Comparison of ENCODE assay signal across 33 cellular contexts in the genomic region with DNA sequence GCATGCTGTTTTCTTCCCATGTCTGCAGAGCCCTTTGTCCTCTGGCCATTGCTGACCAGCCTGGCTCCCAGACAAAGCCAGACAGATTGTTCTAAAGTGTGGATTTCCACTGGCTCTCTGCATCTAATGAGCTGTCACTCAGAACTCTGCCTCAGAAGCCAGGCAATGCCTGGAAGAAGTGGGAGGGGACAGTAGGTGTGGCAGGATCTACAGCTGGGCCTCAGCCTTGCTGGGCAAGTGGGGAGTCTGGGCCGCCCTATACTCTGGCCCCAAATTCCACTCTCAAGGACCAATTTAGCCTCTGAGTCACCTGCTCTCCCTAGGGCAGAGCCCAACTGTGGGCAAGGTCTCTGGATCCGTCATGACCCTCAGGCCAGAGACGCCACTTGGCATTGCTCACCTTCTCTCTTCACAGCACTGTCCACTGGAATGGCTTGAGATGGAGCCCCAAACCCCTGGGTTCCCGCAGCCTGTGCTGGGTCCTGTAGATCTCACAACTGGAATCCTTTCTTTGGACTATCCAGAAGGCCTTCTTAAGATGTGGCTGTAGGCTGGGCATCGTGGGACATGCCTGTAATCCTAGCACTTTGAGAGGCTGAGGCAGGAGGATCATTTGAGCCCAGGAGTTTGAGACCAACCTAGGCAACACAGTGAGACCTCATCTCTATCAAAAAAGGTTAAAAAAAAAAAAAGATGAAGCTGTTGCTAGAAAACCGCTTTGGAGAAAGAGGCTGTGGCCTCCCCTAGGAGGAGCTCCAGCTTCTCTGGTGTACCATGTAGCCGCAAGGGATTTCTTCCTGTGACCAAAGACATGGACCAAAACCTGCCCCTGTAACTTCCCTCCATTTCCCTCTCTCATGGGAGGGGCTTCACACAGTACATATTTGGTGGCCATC. TPM values are rescaled to one million over a fixed set of nuclear protein-coding genes. Genes with fewer than 3 reads are reported as not detected.
DNase-seq lines count a peak whose midpoint lies in the region; ATAC-seq and TF ChIP-seq lines count a peak whose summit lies in the region.
"Had no signal": no experiment of that assay in that cellular context is flagged by ENCODE, and none has a peak within 500 bp of the region (broad histone marks: within the 10 kb centered on the region; RNA-seq: fewer than 3 reads in every experiment).

No MANE protein-coding gene starts in this region.

- H3K4me1 Mint-ChIP-seq in neural progenitor cell = peaks cover 23% of the 10 kb centered on the region
- H3K4me1 Mint-ChIP-seq in naive thymus-derived CD4-positive, alpha-beta T cell = no peaks in the 10 kb centered on the region
- H3K4me1 Mint-ChIP-seq: activated B cell treated with CpG ODN at 0.5 μM for 24 hours; activated T-helper 17 cell treated with anti-CD3 and anti-CD28 coated beads, Interleukin-2, amount 50 U/mL, for 72 hours; memory B cell; naive B cell had no signal

- H3K4me2 ChIP-seq in HCT116 (ENCODE audit: low read length) (no peak overlapping the region), PC-3 (ENCODE audit: low read length) (no peak overlapping the region), neural progenitor cell (no peak overlapping the region)
- H3K4me2 ChIP-seq: BLaER1 treated with 17β-estradiol and CSF1 and Interleukin-3, amounts not matched to agents 10 nM and 100 nM had no signal

- no peaks in the 10 kb centered on the region for H3K9me3 Mint-ChIP-seq in neural progenitor cell
- H3K9me3 Mint-ChIP-seq in naive thymus-derived CD4-positive, alpha-beta T cell = no peaks in the 10 kb centered on the region
- H3K9me3 Mint-ChIP-seq: activated B cell treated with CpG ODN at 0.5 μM for 24 hours; activated naive CD4-positive, alpha-beta T cell treated with anti-CD3 and anti-CD28 coated beads, Interleukin-2, amount 50 U/mL, for 72 hours; activated T-helper 17 cell treated with anti-CD3 and anti-CD28 coated beads, Interleukin-2, amount 50 U/mL, for 72 hours; HFFc6; memory B cell; naive B cell had no signal

- no peaks in the 10 kb centered on the region for H3K36me3 Mint-ChIP-seq in neural progenitor cell
- H3K36me3 Mint-ChIP-seq in naive thymus-derived CD4-positive, alpha-beta T cell = no peaks in the 10 kb centered on the region
- H3K36me3 Mint-ChIP-seq: activated naive CD4-positive, alpha-beta T cell treated with anti-CD3 and anti-CD28 coated beads, Interleukin-2, amount 50 U/mL, for 72 hours; memory B cell; naive B cell had no signal

- H2AFZ ChIP-seq in HCT116 (ENCODE audit: low read depth, low read length, poor library complexity, severe bottlenecking) (no peak overlapping the region), PC-3 (ENCODE audit: low read length) (no peak overlapping the region), neural progenitor cell (replicated peaks) (no peak overlapping the region)
- H2AFZ ChIP-seq: parathyroid adenoma had no signal

- H3K4me3 Mint-ChIP-seq in neural progenitor cell = peak overlapping the region; percentile 57
- H3K4me3 Mint-ChIP-seq in naive thymus-derived CD4-positive, alpha-beta T cell = no peak overlapping the region
- H3K4me3 Mint-ChIP-seq: activated B cell treated with CpG ODN at 0.5 μM for 24 hours; activated T-helper 17 cell treated with anti-CD3 and anti-CD28 coated beads, Interleukin-2, amount 50 U/mL, for 72 hours; HFFc6; memory B cell; naive B cell had no signal

- TF ChIP-seq POLR2A in HCT116 (IDR thresholded peaks at IDR 0.05; ENCODE audit: borderline replicate concordance, extremely low read depth, insufficient read depth, insufficient read length) = no peak

- peaks cover 2% of the 10 kb centered on the region for H3K27me3 Mint-ChIP-seq in neural progenitor cell (ENCODE audit: insufficient read depth, low read depth)
- H3K27me3 Mint-ChIP-seq in naive thymus-derived CD4-positive, alpha-beta T cell = no peaks in the 10 kb centered on the region
- H3K27me3 Mint-ChIP-seq: activated B cell treated with CpG ODN at 0.5 μM for 24 hours; activated T-helper 17 cell treated with anti-CD3 and anti-CD28 coated beads, Interleukin-2, amount 50 U/mL, for 72 hours; naive B cell had no signal

- no peaks in the 10 kb centered on the region for H3K9me2 ChIP-seq in HCT116 (ENCODE audit: insufficient read depth)
- H3K9me2 ChIP-seq in PC-3 (replicated peaks; ENCODE audit: low read length) = no peaks in the 10 kb centered on the region

- BruUV-seq in HCT116 (replicated peaks; lab: Mats Ljungman, UMichigan) (no TSS peak), PC-3 (replicated peaks; lab: Mats Ljungman, UMichigan) (no TSS peak)

- POLR2A ChIA-PET in HCT116 (lab: Charles Lee) (interaction anchor here (0.6 kb wide), 1 partner anchor 26 kb away, joined by 3 read pairs; no protein-coding TSS in a partner anchor), PC-3 (lab: Charles Lee; ENCODE audit: unreplicated experiment) (no interaction called here)
- POLR2A ChIA-PET in naive thymus-derived CD4-positive, alpha-beta T cell (lab: Charles Lee) = interaction anchor here (0.6 to 0.7 kb wide), 2 partner anchors 21 to 26 kb away, joined by 3 read pairs; no protein-coding TSS in a partner anchor

- RAD21 ChIA-PET in HCT116 (lab: Charles Lee; ENCODE audit: low non-redundant PET in 1 of 2, low total read pairs in 2 of 2, uncharacterized antibody in 2 of 2, unreplicated experiment in 2 of 2) = no interaction called here

- no peaks in the 10 kb centered on the region for H3K9me3 ChIP-seq in HCT116 (ENCODE audit: control insufficient read depth in 1 of 2, insufficient read depth in 1 of 2, low read depth in 1 of 2, low read length in 2 of 2)
- no peaks in the 10 kb centered on the region for H3K9me3 ChIP-seq in PC-3 (ENCODE audit: low read length)
- H3K9me3 ChIP-seq in neural progenitor cell (ENCODE audit: low read depth) = no peaks in the 10 kb centered on the region
- no peaks in the 10 kb centered on the region for H3K9me3 ChIP-seq in naive thymus-derived CD4-positive, alpha-beta T cell (ENCODE audit: control insufficient read depth in 2 of 3, low read length in 3 of 3)
- H3K9me3 ChIP-seq: thoracic aorta, uterus had no signal

- no peaks in the 10 kb centered on the region for H3K79me2 ChIP-seq in HCT116 (ENCODE audit: insufficient read depth, low read length)
- H3K79me2 ChIP-seq in PC-3 (ENCODE audit: low read length) = no peaks in the 10 kb centered on the region
- H3K79me2 ChIP-seq in neural progenitor cell (ENCODE audit: low read depth) = no peaks in the 10 kb centered on the region
- H3K79me2 ChIP-seq: parathyroid adenoma had no signal

- no peaks in the 10 kb centered on the region for H4K20me1 ChIP-seq in HCT116 (ENCODE audit: insufficient read depth)
- H4K20me1 ChIP-seq in PC-3 (ENCODE audit: low read length) = no peaks in the 10 kb centered on the region
- no peaks in the 10 kb centered on the region for H4K20me1 ChIP-seq in neural progenitor cell (ENCODE audit: low read depth)
- H4K20me1 ChIP-seq: BLaER1 treated with 17β-estradiol and CSF1 and Interleukin-3, amounts not matched to agents 10 nM and 100 nM had no signal

- H3F3A ChIP-seq in PC-3 (ENCODE audit: low read length, unreplicated experiment) (no peaks in the 10 kb centered on the region), neural progenitor cell (ENCODE audit: low read depth) (no peaks in the 10 kb centered on the region)

- H3K36me3 ChIP-seq in HCT116 (ENCODE audit: control insufficient read depth in 1 of 2, insufficient read depth in 2 of 2, low read length in 2 of 2) (no peaks in the 10 kb centered on the region), PC-3 (ENCODE audit: low read depth, low read length) (no peaks in the 10 kb centered on the region), neural progenitor cell (no peaks in the 10 kb centered on the region)
- no peaks in the 10 kb centered on the region for H3K36me3 ChIP-seq in naive thymus-derived CD4-positive, alpha-beta T cell (ENCODE audit: control insufficient read depth in 2 of 3, insufficient read depth in 3 of 3, low read length in 3 of 3)
- H3K36me3 ChIP-seq: BLaER1 treated with 17β-estradiol and CSF1 and Interleukin-3, amounts not matched to agents 10 nM and 100 nM; thoracic aorta; uterus had no signal

- H3K9ac ChIP-seq in HCT116 (ENCODE audit: low read length) (no peak overlapping the region), PC-3 (ENCODE audit: low read length) (no peak overlapping the region), neural progenitor cell (no peak overlapping the region)
- H3K9ac ChIP-seq: BLaER1 treated with 17β-estradiol and CSF1 and Interleukin-3, amounts not matched to agents 10 nM and 100 nM; parathyroid adenoma had no signal

- ATAC-seq in HCT116 (peak; percentile 55), PC-3 (no peak), foreskin keratinocyte (no peak)
- no peak for ATAC-seq in naive thymus-derived CD4-positive, alpha-beta T cell
- ATAC-seq: activated naive CD4-positive, alpha-beta T cell treated with anti-CD3 and anti-CD28 coated beads, Interleukin-2, amount 50 U/mL, for 72 hours; GM12878; left colon; sciatic nerve; stimulated activated naive CD8-positive, alpha-beta T cell treated with anti-CD3 and anti-CD28 coated beads, Interleukin-15, Interleukin-2, amounts not matched to agents 100 U/mL and 50 U/mL, for 24 hours had no signal

- no peaks in the 10 kb centered on the region for H3K4me1 ChIP-seq in HCT116 (ENCODE audit: control insufficient read depth in 1 of 2, insufficient read depth in 2 of 2, low read length in 2 of 2)
- H3K4me1 ChIP-seq in PC-3 (ENCODE audit: insufficient read depth, low read length) = no peaks in the 10 kb centered on the region
- no peaks in the 10 kb centered on the region for H3K4me1 ChIP-seq in foreskin keratinocyte
- peaks cover 7% of the 10 kb centered on the region for H3K4me1 ChIP-seq in neural progenitor cell
- H3K4me1 ChIP-seq in naive thymus-derived CD4-positive, alpha-beta T cell (ENCODE audit: control insufficient read depth in 2 of 2, insufficient read depth in 2 of 2, low read length in 2 of 2) = no peaks in the 10 kb centered on the region
- H3K4me1 ChIP-seq: parathyroid adenoma, uterus had no signal

- intact Hi-C loops in HCT116 (cut with micrococcal nuclease) = no loop called here
- intact Hi-C loops in PC-3 (cut with micrococcal nuclease) = no loop called here
- intact Hi-C loops in posterior vena cava (cut with DNase I) = no loop called here
- intact Hi-C loops in naive thymus-derived CD4-positive, alpha-beta T cell (cut with micrococcal nuclease) = no loop called here

- peak in 1 of 3 experiments; percentile 17; a peak in 1 of 6 replicates for TF ChIP-seq CTCF in HCT116 (IDR thresholded peaks at IDR 0.05 in 2 of 3, conservative IDR thresholded peaks at IDR 0.05 in 1 of 3; ENCODE audit: borderline replicate concordance in 1 of 3, insufficient read depth in 1 of 3, low read depth in 2 of 3, low read length in 2 of 3)
- 0 out of 2 replicates have a peak, but pooled peaks have one; percentile 17 for TF ChIP-seq CTCF in PC-3 (conservative IDR thresholded peaks at IDR 0.05; ENCODE audit: low read depth, low read length)
- TF ChIP-seq CTCF in foreskin keratinocyte (conservative IDR thresholded peaks at IDR 0.05) = peak; percentile 38
- TF ChIP-seq CTCF in neural progenitor cell (IDR thresholded peaks at IDR 0.05) = no peak

- no peak for DNase-seq in HCT116 (ENCODE audit: low read depth, low spot score)
- peak; percentile 25 for DNase-seq in PC-3
- no peak for DNase-seq in foreskin keratinocyte
- DNase-seq in neural progenitor cell (ENCODE audit: low spot score) = peak; percentile 39
- no peak for DNase-seq in posterior vena cava (ENCODE audit: low spot score)
- DNase-seq in naive thymus-derived CD4-positive, alpha-beta T cell = no peak
- no peak for DNase-seq in C1 segment of cervical spinal cord (lab: John Stamatoyannopoulos, UW)
- DNase-seq: activated B cell treated with CpG ODN at 0.5 μM for 24 hours; activated CD4-positive, alpha-beta T cell treated with anti-CD3 and anti-CD28 coated beads, Interleukin-2, amount 50 U/mL, for 4 hours; activated CD8-positive, alpha-beta memory T cell treated with anti-CD3 and anti-CD28 coated beads, Interleukin-2, amount 50 U/mL, for 4 hours; anterior cingulate cortex; caudate nucleus; dermis blood vessel endothelial cell; HFFc6; left colon; MM.1S; naive B cell; NCI-H2171 treated with DMSO at 0.1 percent for 48 hours; NCI-H524 treated with DMSO at 0.1 percent for 48 hours; SIG-M5; stimulated activated CD4-positive, alpha-beta T cell treated with anti-CD3 and anti-CD28 coated beads, Interleukin-15, amount 100 ng/mL, for 24 hours; stimulated activated naive CD8-positive, alpha-beta T cell treated with anti-CD3 and anti-CD28 coated beads, Interleukin-15, Interleukin-2, amounts not matched to agents 100 U/mL and 50 U/mL, for 24 hours; SW 1271; T1000; uterus had no signal

- peak overlapping the region; percentile 97 for H3K27ac Mint-ChIP-seq in neural progenitor cell
- H3K27ac Mint-ChIP-seq in naive thymus-derived CD4-positive, alpha-beta T cell = no peak overlapping the region
- H3K27ac Mint-ChIP-seq: activated B cell treated with CpG ODN at 0.5 μM for 24 hours; activated naive CD4-positive, alpha-beta T cell treated with anti-CD3 and anti-CD28 coated beads, Interleukin-2, amount 50 U/mL, for 72 hours; activated T-helper 17 cell treated with anti-CD3 and anti-CD28 coated beads, Interleukin-2, amount 50 U/mL, for 72 hours; HFFc6; memory B cell had no signal

- peak; percentile 39 for TF ChIP-seq RAD21 in HCT116 (IDR thresholded peaks at IDR 0.05; ENCODE audit: low read depth)

- H3K27ac ChIP-seq in HCT116 (ENCODE audit: low read depth, low read length) (no peak overlapping the region), PC-3 (ENCODE audit: low read length) (no peak overlapping the region), foreskin keratinocyte (no peak overlapping the region), neural progenitor cell (no peak overlapping the region)
- H3K27ac ChIP-seq in naive thymus-derived CD4-positive, alpha-beta T cell (ENCODE audit: low read depth, low read length) = no peak overlapping the region
- H3K27ac ChIP-seq: BLaER1 treated with 17β-estradiol and CSF1 and Interleukin-3, amounts not matched to agents 10 nM and 100 nM; parathyroid adenoma; thoracic aorta; uterus had no signal

- H3K27me3 ChIP-seq in HCT116 (ENCODE audit: insufficient read depth, low read length) (no peaks in the 10 kb centered on the region), PC-3 (ENCODE audit: low read length) (no peaks in the 10 kb centered on the region; the same call in 1 of the 2 replicates), foreskin keratinocyte (peaks cover 4% of the 10 kb centered on the region), neural progenitor cell (no peaks in the 10 kb centered on the region)
- no peaks in the 10 kb centered on the region for H3K27me3 ChIP-seq in naive thymus-derived CD4-positive, alpha-beta T cell (ENCODE audit: control insufficient read depth in 2 of 2, insufficient read depth in 2 of 2, low read length in 2 of 2)
- H3K27me3 ChIP-seq: BLaER1 treated with 17β-estradiol and CSF1 and Interleukin-3, amounts not matched to agents 10 nM and 100 nM; uterus had no signal

- no peak overlapping the region for H3K4me3 ChIP-seq in HCT116 (replicated peaks in 1 of 2; ENCODE audit: low read depth in 1 of 2, low read length in 2 of 2)
- H3K4me3 ChIP-seq in PC-3 (ENCODE audit: low read length) = no peak overlapping the region
- no peak overlapping the region for H3K4me3 ChIP-seq in neural progenitor cell
- H3K4me3 ChIP-seq in naive thymus-derived CD4-positive, alpha-beta T cell (ENCODE audit: low read length) = no peak overlapping the region
- H3K4me3 ChIP-seq: BLaER1 treated with 17β-estradiol and CSF1 and Interleukin-3, amounts not matched to agents 10 nM and 100 nM; GM12878; thoracic aorta; uterus had no signal

- CTCF ChIA-PET in HCT116 (lab: Charles Lee) (interaction anchor here (0.6 to 1.0 kb wide), 2 partner anchors 30 to 136 kb away, joined by 3 to 4 read pairs; no protein-coding TSS in a partner anchor), PC-3 (lab: Charles Lee) (interaction anchor here (0.6 to 0.7 kb wide), 2 partner anchors 75 to 103 kb away, joined by 3 to 5 read pairs; no protein-coding TSS in a partner anchor)
- CTCF ChIA-PET in naive thymus-derived CD4-positive, alpha-beta T cell (lab: Charles Lee) = no interaction called here

RNA-seq across cellular contexts. Expression of gene BUB1B, which starts 23.6 kb away (rescaled TPM):
- 92.9 TPM for total RNA-seq in HCT116 (2021; ENCODE audit: unreplicated experiment)
- 51.8 and 55.3 TPM in 2 replicates for polyA plus RNA-seq in HCT116 (2012)
- 73.0 and 96.4 TPM in 2 replicates for total RNA-seq in PC-3 (2014; rRNA removed)
- 34.8 and 45.9 TPM in 2 replicates for total RNA-seq in foreskin keratinocyte
- 19.3 and 24.4 TPM in 2 replicates for polyA plus RNA-seq in foreskin keratinocyte
- total RNA-seq in neural progenitor cell (ENCODE audit: low replicate concordance) = 129 and 167 TPM in 2 replicates
- total RNA-seq in posterior vena cava = 1 to 10 TPM in 1 of 2 donors, under 1 TPM in 1; 0.86 to 1.2 TPM
- total RNA-seq in naive thymus-derived CD4-positive, alpha-beta T cell = 10 to 100 TPM in 1 of 5 experiments, 1 to 10 TPM in 2, under 1 TPM in 2; 0.41 to 55.7 (median 1.2) TPM
- polyA plus RNA-seq in naive thymus-derived CD4-positive, alpha-beta T cell = not detected

RNA-seq across cellular contexts. Expression of gene BMF, which starts 28.6 kb away (rescaled TPM):
- total RNA-seq in HCT116 (2021; ENCODE audit: unreplicated experiment) (1.0 TPM), PC-3 (2014; rRNA removed) (0.95 and 5.2 TPM in 2 replicates), foreskin keratinocyte (0.07 and 0.34 TPM in 2 replicates), neural progenitor cell (ENCODE audit: low replicate concordance) (8.0 and 12.1 TPM in 2 replicates), posterior vena cava (1 to 10 TPM; 3.0 to 5.0 TPM)
- polyA plus RNA-seq in HCT116 (2012) = 0.59 and 0.76 TPM in 2 replicates
- polyA plus RNA-seq in foreskin keratinocyte = 0.07 and 0.22 TPM in 2 replicates
- total RNA-seq in naive thymus-derived CD4-positive, alpha-beta T cell = 10 to 100 TPM in 4 of 5 experiments, 1 to 10 TPM in 1; 7.7 to 31.1 (median 19.6) TPM
- 1 to 10 TPM; 1.5 to 2.9 TPM for polyA plus RNA-seq in naive thymus-derived CD4-positive, alpha-beta T cell

Comparison
In these comparisons a context has a peak if more than half of its experiments do, and no peak if none do; other contexts are left out.
1. DNase-seq: peak in PC-3 (single experiment) and neural progenitor cell (single experiment); none in HCT116 (single experiment), foreskin keratinocyte (0 of 2), posterior vena cava (single experiment), naive thymus-derived CD4-positive, alpha-beta T cell (0 of 9) and C1 segment of cervical spinal cord (0 of 14).